Comparison of ENCODE assay signal across 1 cellular context in the genomic region with DNA sequence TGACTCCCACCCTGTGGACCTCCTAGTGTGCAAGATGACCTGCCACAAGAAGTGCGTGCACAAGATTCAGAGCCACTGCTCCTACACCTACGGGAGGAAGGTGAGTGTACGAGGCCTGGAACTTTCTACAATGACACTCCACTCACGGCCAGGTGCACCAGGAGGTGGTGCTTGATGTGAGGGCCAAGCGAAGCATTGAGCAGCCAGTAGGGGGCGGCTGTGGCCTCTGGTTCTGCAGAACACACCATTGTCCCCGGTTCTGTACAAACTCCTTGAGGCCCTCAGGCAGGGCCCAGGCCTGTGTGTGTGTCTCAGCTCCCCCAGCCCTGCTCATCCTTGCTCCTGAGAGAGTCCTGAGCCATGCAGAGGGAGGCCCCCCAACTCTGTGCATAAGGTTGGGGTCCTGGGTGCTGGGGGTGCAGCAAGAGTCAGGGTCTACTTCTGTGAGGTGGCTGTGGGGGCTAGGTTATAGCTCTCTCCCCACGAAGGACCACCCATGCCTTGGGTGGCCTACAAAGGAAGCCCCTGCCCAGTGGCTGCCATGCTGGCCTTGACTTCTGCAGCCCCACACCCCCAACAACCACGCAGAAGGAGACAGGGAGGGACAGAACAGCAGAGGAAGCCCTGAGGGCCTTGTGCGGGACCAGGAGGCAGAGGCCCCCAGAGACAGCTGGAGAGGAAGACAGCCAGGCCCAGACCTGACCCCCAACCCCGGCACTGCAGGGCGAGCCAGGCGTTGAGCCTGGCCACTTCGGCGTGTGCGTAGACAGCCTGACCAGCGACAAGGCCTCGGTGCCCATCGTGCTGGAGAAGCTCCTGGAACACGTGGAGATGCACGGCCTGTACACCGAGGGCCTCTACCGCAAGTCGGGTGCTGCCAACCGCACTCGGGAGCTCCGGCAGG.
TF ChIP-seq lines count a peak whose summit lies in the region.

No MANE protein-coding gene starts in this region.

TF ChIP-seq in H1, 55 proteins besides CTCF, POLR2A, EP300 and RAD21:
- TF ChIP-seq SIN3A (conservative IDR thresholded peaks at IDR 0.05 in 1 of 2, IDR thresholded peaks at IDR 0.05 in 1 of 2; ENCODE audit: low read depth in 1 of 2, low read length in 2 of 2), result 0 out of 4 replicates have a peak, but pooled peaks of 1 of the 2 experiments have one; percentile 58
- TF ChIP-seq, protein P1, sequence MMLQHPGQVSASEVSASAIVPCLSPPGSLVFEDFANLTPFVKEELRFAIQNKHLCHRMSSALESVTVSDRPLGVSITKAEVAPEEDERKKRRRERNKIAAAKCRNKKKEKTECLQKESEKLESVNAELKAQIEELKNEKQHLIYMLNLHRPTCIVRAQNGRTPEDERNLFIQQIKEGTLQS (IDR thresholded peaks at IDR 0.05; ENCODE audit: insufficient read depth, low read depth, low read length), result no peak
- TF ChIP-seq, protein P2, sequence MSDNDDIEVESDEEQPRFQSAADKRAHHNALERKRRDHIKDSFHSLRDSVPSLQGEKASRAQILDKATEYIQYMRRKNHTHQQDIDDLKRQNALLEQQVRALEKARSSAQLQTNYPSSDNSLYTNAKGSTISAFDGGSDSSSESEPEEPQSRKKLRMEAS (IDR thresholded peaks at IDR 0.05), result peak; percentile 26; the same call in 1 of the 2 replicates
